Comparison of ENCODE assay signal across 20 cellular contexts in genomic region chr6:164859791-164860190, GRCh38.
DNase-seq lines count a peak whose midpoint lies in the region; ATAC-seq, FAIRE-seq and TF ChIP-seq lines count a peak whose summit lies in the region.
"Had no signal": no experiment of that assay in that cellular context is flagged by ENCODE, and none has a peak within 500 bp of the region (broad histone marks: within the 10 kb centered on the region; RNA-seq: fewer than 3 reads in every experiment).

No MANE protein-coding gene starts in this region.

- peaks cover 8% of the 10 kb centered on the region for H3K4me1 Mint-ChIP-seq in MCF 10A (ENCODE audit: insufficient read depth, unreplicated experiment)
- H3K4me1 Mint-ChIP-seq: CD8-positive, alpha-beta memory T cell; H9 had no signal

- no peaks in the 10 kb centered on the region for H3K79me2 ChIP-seq in PC-3 (ENCODE audit: low read length)

- no peak for TF ChIP-seq POLR2A in breast epithelium (IDR thresholded peaks at IDR 0.05)

- H3K36me3 ChIP-seq in breast epithelium, result no peaks in the 10 kb centered on the region
- H3K36me3 ChIP-seq in PC-3 (ENCODE audit: low read depth, low read length), result no peaks in the 10 kb centered on the region
- H3K36me3 ChIP-seq: BLaER1, SJSA1 had no signal

- no peaks in the 10 kb centered on the region for H3K9me2 ChIP-seq in PC-3 (replicated peaks; ENCODE audit: low read length)

- BruUV-seq in MCF 10A (replicated peaks; lab: Mats Ljungman, UMichigan) (no TSS peak), PC-3 (replicated peaks; lab: Mats Ljungman, UMichigan) (no TSS peak)

- FAIRE-seq in urothelium cell line (lab: Jason Lieb, UNC), result no peak
- FAIRE-seq: G401.6, GM12892 had no signal

- peak overlapping the region; percentile 69 for H3K4me3 Mint-ChIP-seq in MCF 10A (ENCODE audit: unreplicated experiment)
- H3K4me3 Mint-ChIP-seq: CD8-positive, alpha-beta memory T cell; H9 had no signal

- H3K36me3 Mint-ChIP-seq in MCF 10A (ENCODE audit: insufficient read depth, unreplicated experiment), result no peaks in the 10 kb centered on the region
- H3K36me3 Mint-ChIP-seq: CD8-positive, alpha-beta memory T cell had no signal

- intact Hi-C loops in MCF 10A (cut with micrococcal nuclease) (loop anchor here (10.0 kb wide), 1 partner anchor 115 kb away; no protein-coding TSS in a partner anchor), breast epithelium (cut with DNase I; ENCODE audit: low total_unique reads) (no loop called here), PC-3 (cut with micrococcal nuclease) (no loop called here), head of caudate nucleus (cut with DNase I) (no loop called here), left colon (cut with DNase I, micrococcal nuclease) (no loop called here)

- TF ChIP-seq CTCF in MCF 10A (IDR thresholded peaks at IDR 0.05; ENCODE audit: unreplicated experiment) (no peak), breast epithelium (IDR thresholded peaks at IDR 0.05) (no peak), PC-3 (conservative IDR thresholded peaks at IDR 0.05; ENCODE audit: low read depth, low read length) (no peak)

- H3K4me3 ChIP-seq in breast epithelium (no peak overlapping the region), PC-3 (ENCODE audit: low read length) (peak overlapping the region; percentile 37; the same call in 1 of the 2 replicates)
- H3K4me3 ChIP-seq: BLaER1, SJSA1 had no signal

- H2AFZ ChIP-seq in PC-3 (ENCODE audit: low read length), result peak overlapping the region; percentile 45; the same call in 1 of the 2 replicates

- no peaks in the 10 kb centered on the region for H3K27me3 Mint-ChIP-seq in MCF 10A (ENCODE audit: insufficient read depth, unreplicated experiment)
- H3K27me3 Mint-ChIP-seq: CD8-positive, alpha-beta memory T cell had no signal

- no peak for ATAC-seq in PC-3
- no peak for ATAC-seq in left colon
- no peak for ATAC-seq in GM21619 (IDR thresholded peaks at IDR 0.05; ENCODE audit: unreplicated experiment)

- CTCF ChIA-PET in MCF 10A (lab: Yijun Ruan, JAX), result no interaction called here
- CTCF ChIA-PET in PC-3 (lab: Charles Lee), result no interaction called here

- no peaks in the 10 kb centered on the region for H3K9me3 Mint-ChIP-seq in MCF 10A (ENCODE audit: unreplicated experiment)
- H3K9me3 Mint-ChIP-seq: H9 had no signal

- H3K9me3 ChIP-seq in breast epithelium (no peaks in the 10 kb centered on the region), PC-3 (ENCODE audit: low read length) (no peaks in the 10 kb centered on the region)
- H3K9me3 ChIP-seq: BLaER1, SJSA1 had no signal

- POLR2A ChIA-PET in MCF 10A (lab: Yijun Ruan, JAX), result interaction anchor here (0.6 kb wide), 1 partner anchor 452 kb away, joined by 3 read pairs; no protein-coding TSS in a partner anchor
- POLR2A ChIA-PET in PC-3 (lab: Charles Lee; ENCODE audit: unreplicated experiment), result no interaction called here

- peak overlapping the region; percentile 44 for H3K4me2 ChIP-seq in PC-3 (ENCODE audit: low read length)
- H3K4me2 ChIP-seq: BLaER1 had no signal

- H3K27ac ChIP-seq in breast epithelium (no peak overlapping the region), PC-3 (ENCODE audit: low read length) (no peak overlapping the region)
- H3K27ac ChIP-seq: 22Rv1, BLaER1, SJSA1 had no signal

- H3K4me1 ChIP-seq in breast epithelium (no peaks in the 10 kb centered on the region), PC-3 (ENCODE audit: insufficient read depth, low read length) (no peaks in the 10 kb centered on the region)
- H3K4me1 ChIP-seq: BLaER1, SJSA1 had no signal

- no peaks in the 10 kb centered on the region for H3K27me3 ChIP-seq in breast epithelium
- H3K27me3 ChIP-seq in PC-3 (ENCODE audit: low read length), result no peaks in the 10 kb centered on the region
- H3K27me3 ChIP-seq: BLaER1, SJSA1 had no signal

- no peak overlapping the region for H3K9ac ChIP-seq in PC-3 (ENCODE audit: low read length)
- H3K9ac ChIP-seq: BLaER1 had no signal

- no peaks in the 10 kb centered on the region for H4K20me1 ChIP-seq in PC-3 (ENCODE audit: low read length)
- H4K20me1 ChIP-seq: BLaER1 had no signal

- H3K27ac Mint-ChIP-seq in MCF 10A (ENCODE audit: low read depth, unreplicated experiment), result peak overlapping the region; percentile 35
- H3K27ac Mint-ChIP-seq: CD8-positive, alpha-beta memory T cell; H9 had no signal

- DNase-seq in MCF 10A (ENCODE audit: unreplicated experiment) (peak; percentile 32), breast epithelium (ENCODE audit: low spot score in 2 of 2) (no peak), PC-3 (no peak), head of caudate nucleus (peak in 22 of 42 donors; percentile 2 to 69 (median 22)), urothelium cell line (ENCODE audit: low spot score) (peak; percentile 19), left colon (no peak)
- no peak for DNase-seq in stimulated activated CD4-positive, alpha-beta T cell treated with anti-CD3 and anti-CD28 coated beads, Interleukin-1b, Interleukin-23, amount 100 ng/mL, for 48 hours
- DNase-seq: CD8-positive, alpha-beta memory T cell; DND-41; H9; NCI-H1105 treated with DMSO at 0.1 percent for 48 hours; NCI-H1694 treated with DMSO at 0.1 percent for 48 hours; NCI-H345; NCI-H526 treated with DMSO at 0.1 percent for 48 hours had no signal

- no peaks in the 10 kb centered on the region for H3F3A ChIP-seq in PC-3 (ENCODE audit: low read length, unreplicated experiment)

Comparison
In these comparisons a context has a peak if more than half of its experiments do, and no peak if none do; other contexts are left out.
1. DNase-seq: peak in MCF 10A (single experiment), head of caudate nucleus (22 of 42) and urothelium cell line (single experiment); none in breast epithelium (0 of 2), PC-3 (single experiment), stimulated activated CD4-positive, alpha-beta T cell treated with anti-CD3 and anti-CD28 coated beads, Interleukin-1b, Interleukin-23, amount 100 ng/mL, for 48 hours (single experiment) and left colon (0 of 2).